8 cellular contexts compared by ENCODE assay signal in genomic region chr17:57911834-57912673, GRCh38. TPM values are rescaled to one million over a fixed set of nuclear protein-coding genes. Genes with fewer than 3 reads are reported as not detected.
A peak's percentile ranks its signal among the peaks of the same experiment; 100 is the strongest.
DNase-seq lines count a peak whose midpoint lies in the region; ATAC-seq and TF ChIP-seq lines count a peak whose summit lies in the region.

No MANE protein-coding gene starts in this region.

- DNase-seq in HT-29 (ENCODE audit: low spot score) (peak; percentile 96), Peyer's patch (peak in 2 of 3 donors; percentile 83 to 84), Right ventricle myocardium inferior (ENCODE audit: missing footprints) (peak; percentile 95), retinal pigment epithelial cell (ENCODE audit: low read depth) (peak; percentile 90), KG1 (lab: John Stamatoyannopoulos, UW) (no peak), omental fat pad (ENCODE audit: low spot score) (no peak)
- DNase-seq in activated effector memory CD4-positive, alpha-beta T cell treated with Interleukin-2 at 50 U/mL for 16 hours: no peak

- H3K9me3 ChIP-seq in Peyer's patch: no peaks in the 10 kb centered on the region

- peaks cover 0 to 37% (median 2%) of the 10 kb centered on the region in 4 donors for H3K4me1 ChIP-seq in Peyer's patch

- peak overlapping the region in 3 of 4 donors; percentile 9 to 59 (median 28) for H3K27ac ChIP-seq in Peyer's patch

- H3K27me3 ChIP-seq in Peyer's patch: no peaks in the 10 kb centered on the region

- no peak for TF ChIP-seq POLR2A in Peyer's patch (IDR thresholded peaks at IDR 0.05)

- ATAC-seq in Right ventricle myocardium inferior (peak; percentile 89), HG03469 (IDR thresholded peaks at IDR 0.05; ENCODE audit: unreplicated experiment) (no peak), omental fat pad (ENCODE audit: low FRiP score) (no peak)

- H3K4me3 ChIP-seq in Peyer's patch: no peak overlapping the region
- H3K4me3 ChIP-seq in retinal pigment epithelial cell (ENCODE audit: low read length): no peak overlapping the region

- TF ChIP-seq CTCF in Peyer's patch (IDR thresholded peaks at IDR 0.05) (no peak), retinal pigment epithelial cell (conservative IDR thresholded peaks at IDR 0.05; ENCODE audit: low read depth, low read length) (no peak), omental fat pad (IDR thresholded peaks at IDR 0.05) (no peak)

- intact Hi-C loops in Right ventricle myocardium inferior (cut with DNase I): no loop called here

- no peaks in the 10 kb centered on the region for H3K36me3 ChIP-seq in Peyer's patch

RNA-seq across cellular contexts. Expression of gene CUEDC1, which starts 43.2 kb away (rescaled TPM):
- total RNA-seq in HT-29 (2014; rRNA removed; shearing (Covaris generic)): 37.6 and 45.5 TPM in 2 replicates
- total RNA-seq in Peyer's patch (10 to 100 TPM; 10.2 to 45.4 (median 19.2) TPM), Right ventricle myocardium inferior (49.1 TPM), omental fat pad (10 to 100 TPM; 17.1 to 25.7 (median 22.1) TPM)

Comparison
In these comparisons a context has a peak if more than half of its experiments do, and no peak if none do; other contexts are left out.
1. DNase-seq: peak in HT-29 (single experiment), Peyer's patch (2 of 3), Right ventricle myocardium inferior (single experiment) and retinal pigment epithelial cell (single experiment); none in activated effector memory CD4-positive, alpha-beta T cell treated with Interleukin-2 at 50 U/mL for 16 hours (single experiment), KG1 (single experiment) and omental fat pad (single experiment).